ENCODE assay signal across 8 cellular contexts in genomic region chr1:246579818-246580217, GRCh38. TPM values are rescaled to one million over a fixed set of nuclear protein-coding genes. Genes with fewer than 3 reads are reported as not detected.
DNase-seq lines count a peak whose midpoint lies in the region; ATAC-seq and FAIRE-seq lines count a peak whose summit lies in the region.

No MANE protein-coding gene starts in this region.

- peak; percentile 88 for ATAC-seq in GM21390 (IDR thresholded peaks at IDR 0.05; ENCODE audit: unreplicated experiment)
- ATAC-seq in HG03460 (IDR thresholded peaks at IDR 0.05; ENCODE audit: unreplicated experiment): peak; percentile 79
- no peak for ATAC-seq in aorta (ENCODE audit: low FRiP score)

- no peaks in the 10 kb centered on the region for H3K36me3 ChIP-seq in aorta (ENCODE audit: control insufficient read depth in 1 of 2, insufficient read depth in 2 of 2, low read length in 1 of 2)

- intact Hi-C loops in aorta (cut with DNase I): no loop called here

- H3K4me3 ChIP-seq in aorta (ENCODE audit: low read length in 2 of 2): no peak overlapping the region

- H3K27ac ChIP-seq in aorta (ENCODE audit: low read depth in 1 of 2, low read length in 2 of 2): no peak overlapping the region

- FAIRE-seq in frontal cortex (lab: Jason Lieb, UNC): no peak

- no peaks in the 10 kb centered on the region for H3K4me1 ChIP-seq in aorta (ENCODE audit: control insufficient read depth in 1 of 2, insufficient read depth in 2 of 2, low read length in 2 of 2)

- H3K9me3 ChIP-seq in aorta (ENCODE audit: control insufficient read depth, low read length): no peaks in the 10 kb centered on the region

- peak; percentile 23 for DNase-seq in GF-D8 (lab: John Stamatoyannopoulos, UW)
- peak; percentile 38 for DNase-seq in germinal center (ENCODE audit: low spot score)
- no peak for DNase-seq in aorta
- no peak for DNase-seq in frontal cortex (ENCODE audit: low spot score in 2 of 2)
- no peak for DNase-seq in GM19238 (ENCODE audit: insufficient read length, low spot score)
- no peak for DNase-seq in dermis blood vessel endothelial cell

- WGBS in aorta, 2 donors: 31 to 43% methylated on average over 3 of the region's 3 CpGs

- H3K27me3 ChIP-seq in aorta (ENCODE audit: control insufficient read depth in 1 of 2, insufficient read depth in 2 of 2, low read length in 1 of 2): no peaks in the 10 kb centered on the region

RNA-seq across cellular contexts. Expression of gene CNST, which starts 13.6 kb away (rescaled TPM):
- total RNA-seq in aorta (10 to 100 TPM; 24.5 to 27.8 TPM), frontal cortex (34.2 TPM), dermis blood vessel endothelial cell (27.5 and 31.0 TPM in 2 replicates)
- polyA plus RNA-seq in aorta: 1 to 10 TPM; 6.9 to 7.7 TPM

RNA-seq across cellular contexts. Expression of gene TFB2M, which starts 13.8 kb away (rescaled TPM):
- total RNA-seq in aorta (1 to 10 TPM; 5.2 to 5.6 TPM), frontal cortex (22.0 TPM), dermis blood vessel endothelial cell (15.1 and 16.2 TPM in 2 replicates)
- polyA plus RNA-seq in aorta: 1 to 10 TPM; 3.8 to 5.8 TPM

Comparison
In these comparisons a context has a peak if more than half of its experiments do, and no peak if none do; other contexts are left out.
1. DNase-seq: peak in GF-D8 (single experiment) and germinal center (single experiment); none in aorta (0 of 2), frontal cortex (0 of 2), GM19238 (single experiment) and dermis blood vessel endothelial cell (single experiment).